ENCODE assay signal across 18 cellular contexts in genomic region chr11:134949716-134950115, GRCh38.
DNase-seq lines count a peak whose midpoint lies in the region; ATAC-seq, FAIRE-seq and TF ChIP-seq lines count a peak whose summit lies in the region.
"Had no signal": no experiment of that assay in that cellular context is flagged by ENCODE, and none has a peak within 500 bp of the region (broad histone marks: within the 10 kb centered on the region; RNA-seq: fewer than 3 reads in every experiment).

No MANE protein-coding gene starts in this region.

- H3K4me1 ChIP-seq in H1 (replicated peaks in 1 of 4; ENCODE audit: control insufficient read depth in 3 of 4, insufficient read depth in 4 of 4, low read length in 3 of 4): peaks cover 0 to 12% (median 5%) of the 10 kb centered on the region in 4 experiments; a peak in 4 of 7 replicates
- H3K4me1 ChIP-seq: parathyroid adenoma had no signal

- H4K91ac ChIP-seq in H1 (replicated peaks; ENCODE audit: insufficient read length, low read length): no peak overlapping the region

- no peak overlapping the region for H2AFZ ChIP-seq in H1 (ENCODE audit: low read length)
- H2AFZ ChIP-seq: parathyroid adenoma had no signal

- CTCF ChIA-PET in AG04449 (lab: Yijun Ruan, JAX) (no interaction called here), H1 (lab: Charles Lee; ENCODE audit: partially characterized antibody) (interaction anchor here (0.7 to 2.9 kb wide), 2 partner anchors 35 to 50 kb away, joined by 3 to 8 read pairs; no protein-coding TSS in a partner anchor)
- CTCF ChIA-PET in activated CD8-positive, alpha-beta memory T cell treated with anti-CD3 and anti-CD28 coated beads, Interleukin-2, amount 10 ng/mL, durations not matched to agents 7 days and 5 days (lab: Charles Lee): no interaction called here

- WGBS in H1 (ENCODE audit: extremely low coverage in 1 of 2, insufficient coverage in 1 of 2, insufficient read length in 1 of 2, insufficient replicate concordance in 2 of 2, low coverage in 1 of 2, low lambda C conversion rate in 2 of 2, missing lambda C conversion rate in 1 of 2), 2 experiments: 89% methylated on average over 7 of the region's 7 CpGs; no CpG with 5 or more reads in 1 of the 2 experiments

- no peak overlapping the region for H2BK15ac ChIP-seq in H1 (ENCODE audit: low read length)

- H3K27me3 ChIP-seq in MG63: no peaks in the 10 kb centered on the region
- H3K27me3 ChIP-seq in H1 (replicated peaks in 1 of 4; ENCODE audit: control insufficient read depth in 3 of 4, extremely low read depth in 1 of 4, insufficient read depth in 3 of 4, low read length in 3 of 4): no peaks in the 10 kb centered on the region
- H3K27me3 ChIP-seq: gastrocnemius medialis, left lung had no signal

- no peak overlapping the region for H3K14ac ChIP-seq in H1 (ENCODE audit: insufficient read length)

- no peak overlapping the region for H3K4me3 Mint-ChIP-seq in nephron
- H3K4me3 Mint-ChIP-seq in activated CD8-positive, alpha-beta memory T cell treated with anti-CD3 and anti-CD28 coated beads, Interleukin-2, amount 10 ng/mL, durations not matched to agents 7 days and 5 days: no peak overlapping the region
- H3K4me3 Mint-ChIP-seq: activated CD4-positive, alpha-beta T cell treated with anti-CD3 and anti-CD28 coated beads, Interleukin-2, amount 10 ng/mL, durations not matched to agents 24 days and 14 days; CD4-positive, alpha-beta T cell; HFFc6 had no signal

- no peak overlapping the region for H3K18ac ChIP-seq in H1 (ENCODE audit: extremely low read depth, low read length)

- H3K27ac Mint-ChIP-seq in nephron: peak overlapping the region in 2 of 3 experiments; percentile 65 to 72
- no peak overlapping the region for H3K27ac Mint-ChIP-seq in activated CD8-positive, alpha-beta memory T cell treated with anti-CD3 and anti-CD28 coated beads, Interleukin-2, amount 10 ng/mL, durations not matched to agents 7 days and 5 days
- H3K27ac Mint-ChIP-seq: activated CD4-positive, alpha-beta T cell treated with anti-CD3 and anti-CD28 coated beads, Interleukin-2, amount 10 ng/mL, durations not matched to agents 24 days and 14 days; CD4-positive, alpha-beta T cell; HFFc6 had no signal

- H3K4me3 ChIP-seq in AG04449 (ENCODE audit: low read depth, low read length) (peak overlapping the region; percentile 27; the same call in 1 of the 2 replicates), MG63 (no peak overlapping the region), H1 (ENCODE audit: extremely low read depth in 1 of 4, insufficient read depth in 2 of 4, low read depth in 3 of 4, low read length in 4 of 4) (no peak overlapping the region)
- H3K4me3 ChIP-seq: gastrocnemius medialis, left lung had no signal

- ATAC-seq in activated CD8-positive, alpha-beta memory T cell treated with anti-CD3 and anti-CD28 coated beads, Interleukin-2, amount 10 ng/mL, durations not matched to agents 7 days and 5 days: no peak

- no peaks in the 10 kb centered on the region for H3K79me2 ChIP-seq in H1 (ENCODE audit: control insufficient read depth in 1 of 2, insufficient read depth in 2 of 2, low read length in 2 of 2)
- H3K79me2 ChIP-seq: parathyroid adenoma had no signal

- H3K23ac ChIP-seq in H1 (ENCODE audit: insufficient read length): no peak overlapping the region

- peak overlapping the region; percentile 24; the same call in 1 of the 2 replicates for H2BK5ac ChIP-seq in H1 (ENCODE audit: low read depth, low read length)

- TF ChIP-seq CTCF in AG04449 (IDR thresholded peaks at IDR 0.05; ENCODE audit: insufficient read depth, low read length, missing control alignments) (no peak), H1 (IDR thresholded peaks at IDR 0.05; ENCODE audit: control extremely low read depth in 1 of 3, insufficient read depth in 1 of 3, low read depth in 1 of 3, low read length in 3 of 3) (no peak), nephron (IDR thresholded peaks at IDR 0.05; ENCODE audit: unreplicated experiment in 3 of 3) (no peak)

- no peaks in the 10 kb centered on the region for H3K79me1 ChIP-seq in H1 (ENCODE audit: low read depth, low read length)

- 0 out of 2 replicates have a peak overlapping the region, but pooled peaks have one; percentile 80 for H2BK20ac ChIP-seq in H1 (ENCODE audit: low read length)

- no peak overlapping the region for H2BK120ac ChIP-seq in H1 (replicated peaks; ENCODE audit: low read depth, low read length)

- H3K36me3 ChIP-seq in MG63: no peaks in the 10 kb centered on the region
- H3K36me3 ChIP-seq in H1 (ENCODE audit: control insufficient read depth in 2 of 4, insufficient read depth in 4 of 4, low read length in 3 of 4): no peaks in the 10 kb centered on the region
- H3K36me3 ChIP-seq: gastrocnemius medialis, left lung had no signal

- FAIRE-seq in H1 (lab: Jason Lieb, UNC): no peak
- no peak for FAIRE-seq in H54 (lab: Jason Lieb, UNC)
- FAIRE-seq: A204.1, endometrium had no signal

- H3K9me3 ChIP-seq in MG63 (no peaks in the 10 kb centered on the region), H1 (ENCODE audit: insufficient read depth in 2 of 2, low read depth in 1 of 2, low read length in 1 of 2) (no peaks in the 10 kb centered on the region)
- H3K9me3 ChIP-seq: gastrocnemius medialis, left lung had no signal

- no peak overlapping the region for H2AK5ac ChIP-seq in H1 (ENCODE audit: low read depth, low read length)

- H3K9ac ChIP-seq in H1 (replicated peaks in 1 of 4; ENCODE audit: extremely low read depth in 1 of 4, low read depth in 3 of 4, low read length in 3 of 4): no peak overlapping the region
- H3K9ac ChIP-seq: parathyroid adenoma had no signal

- TF ChIP-seq EP300 in H1 (IDR thresholded peaks at IDR 0.05; ENCODE audit: borderline replicate concordance in 1 of 2, low read depth in 2 of 2, low read length in 2 of 2): no peak

- H3K23me2 ChIP-seq in H1 (ENCODE audit: low read depth, low read length): no peaks in the 10 kb centered on the region; the same call in 1 of the 2 replicates

- peaks cover 12% of the 10 kb centered on the region for H3K27me3 Mint-ChIP-seq in nephron (ENCODE audit: low read depth)
- peaks cover 6% of the 10 kb centered on the region for H3K27me3 Mint-ChIP-seq in activated CD8-positive, alpha-beta memory T cell treated with anti-CD3 and anti-CD28 coated beads, Interleukin-2, amount 10 ng/mL, durations not matched to agents 7 days and 5 days
- H3K27me3 Mint-ChIP-seq: activated CD4-positive, alpha-beta T cell treated with anti-CD3 and anti-CD28 coated beads, Interleukin-2, amount 10 ng/mL, durations not matched to agents 24 days and 14 days had no signal

- DNase-seq in AG04449 (ENCODE audit: low read depth, low spot score) (no peak), MG63 (peak; percentile 76), H1 (ENCODE audit: low read depth in 1 of 2, low spot score in 2 of 2) (no peak), H54 (ENCODE audit: insufficient read length, low spot score) (no peak), NCI-H226 (no peak)
- DNase-seq in activated CD8-positive, alpha-beta memory T cell treated with anti-CD3 and anti-CD28 coated beads, Interleukin-2, amount 10 ng/mL, durations not matched to agents 7 days and 5 days: no peak
- DNase-seq in activated CD8-positive, alpha-beta memory T cell treated with anti-CD3 and anti-CD28 coated beads for 24 hours: no peak
- DNase-seq: activated CD4-positive, alpha-beta T cell treated with anti-CD3 and anti-CD28 coated beads, Interleukin-2, amount 10 ng/mL, durations not matched to agents 24 days and 14 days; CD4-positive, alpha-beta T cell; HFFc6; left lung; NCI-H446; stimulated activated CD4-positive, alpha-beta T cell treated with anti-CD3 and anti-CD28 coated beads, Interleukin-2, amount 100 ng/mL, for 48 hours had no signal

- H4K8ac ChIP-seq in H1 (ENCODE audit: extremely low read depth, insufficient read depth, low read length): no peak overlapping the region

- H4K20me1 ChIP-seq in H1 (replicated peaks in 1 of 2; ENCODE audit: control insufficient read depth in 1 of 2, insufficient read depth in 2 of 2, low read length in 2 of 2): peaks cover 0 to 2% of the 10 kb centered on the region in 2 experiments

- H4K5ac ChIP-seq in H1 (ENCODE audit: insufficient read length, low read depth, low read length): no peak overlapping the region

- H3K56ac ChIP-seq in H1 (replicated peaks; ENCODE audit: insufficient read length, low read depth, low read length): no peak overlapping the region

- no peak for TF ChIP-seq POLR2A in H1 (IDR thresholded peaks at IDR 0.05; ENCODE audit: control extremely low read depth in 1 of 2, low read depth in 2 of 2, low read length in 2 of 2)
- TF ChIP-seq POLR2A in H54 (IDR thresholded peaks at IDR 0.05; ENCODE audit: low read depth, low read length): no peak

- H3K4me2 ChIP-seq in H1 (ENCODE audit: insufficient read depth in 1 of 2, low read depth in 2 of 2, low read length in 2 of 2): no peak overlapping the region

- peaks cover 2% of the 10 kb centered on the region for H3K9me3 Mint-ChIP-seq in nephron
- no peaks in the 10 kb centered on the region for H3K9me3 Mint-ChIP-seq in activated CD8-positive, alpha-beta memory T cell treated with anti-CD3 and anti-CD28 coated beads, Interleukin-2, amount 10 ng/mL, durations not matched to agents 7 days and 5 days (ENCODE audit: low read depth)
- H3K9me3 Mint-ChIP-seq: activated CD4-positive, alpha-beta T cell treated with anti-CD3 and anti-CD28 coated beads, Interleukin-2, amount 10 ng/mL, durations not matched to agents 24 days and 14 days; CD4-positive, alpha-beta T cell had no signal

- no peak for TF ChIP-seq RAD21 in H1 (IDR thresholded peaks at IDR 0.05 in 1 of 2, conservative IDR thresholded peaks at IDR 0.05 in 1 of 2; ENCODE audit: low read depth in 2 of 2, low read length in 2 of 2)

- H3K36me3 Mint-ChIP-seq in nephron (ENCODE audit: low read depth): no peaks in the 10 kb centered on the region
- no peaks in the 10 kb centered on the region for H3K36me3 Mint-ChIP-seq in activated CD8-positive, alpha-beta memory T cell treated with anti-CD3 and anti-CD28 coated beads, Interleukin-2, amount 10 ng/mL, durations not matched to agents 7 days and 5 days

- peaks cover 31% of the 10 kb centered on the region for H3K4me1 Mint-ChIP-seq in nephron
- H3K4me1 Mint-ChIP-seq in activated CD8-positive, alpha-beta memory T cell treated with anti-CD3 and anti-CD28 coated beads, Interleukin-2, amount 10 ng/mL, durations not matched to agents 7 days and 5 days: no peaks in the 10 kb centered on the region
- H3K4me1 Mint-ChIP-seq: activated CD4-positive, alpha-beta T cell treated with anti-CD3 and anti-CD28 coated beads, Interleukin-2, amount 10 ng/mL, durations not matched to agents 24 days and 14 days had no signal

- POLR2A ChIA-PET in AG04449 (lab: Yijun Ruan, JAX): no interaction called here
- POLR2A ChIA-PET in H1 (lab: Charles Lee; ENCODE audit: partially characterized antibody): no interaction called here

- no peak overlapping the region for H2BK12ac ChIP-seq in H1 (ENCODE audit: low read depth, low read length)

- no peak overlapping the region for H3K4ac ChIP-seq in H1 (replicated peaks; ENCODE audit: insufficient read length, low read depth, low read length)

- no peak overlapping the region for H3K27ac ChIP-seq in H1 (ENCODE audit: low read depth, low read length)
- H3K27ac ChIP-seq: left lung, parathyroid adenoma had no signal

TF ChIP-seq in H1, 55 proteins besides CTCF, POLR2A, EP300 and RAD21 (continues in another document):
- TF ChIP-seq RXRA (IDR thresholded peaks at IDR 0.05; ENCODE audit: insufficient read depth, low read depth, low read length) (no peak), CHD2 (IDR thresholded peaks at IDR 0.05; ENCODE audit: low read length) (no peak), POU5F1 (IDR thresholded peaks at IDR 0.05; ENCODE audit: low read depth, low read length) (no peak), ASH2L (IDR thresholded peaks at IDR 0.05; ENCODE audit: low read length) (no peak)
